8 cellular contexts compared by ENCODE assay signal in the genomic region with DNA sequence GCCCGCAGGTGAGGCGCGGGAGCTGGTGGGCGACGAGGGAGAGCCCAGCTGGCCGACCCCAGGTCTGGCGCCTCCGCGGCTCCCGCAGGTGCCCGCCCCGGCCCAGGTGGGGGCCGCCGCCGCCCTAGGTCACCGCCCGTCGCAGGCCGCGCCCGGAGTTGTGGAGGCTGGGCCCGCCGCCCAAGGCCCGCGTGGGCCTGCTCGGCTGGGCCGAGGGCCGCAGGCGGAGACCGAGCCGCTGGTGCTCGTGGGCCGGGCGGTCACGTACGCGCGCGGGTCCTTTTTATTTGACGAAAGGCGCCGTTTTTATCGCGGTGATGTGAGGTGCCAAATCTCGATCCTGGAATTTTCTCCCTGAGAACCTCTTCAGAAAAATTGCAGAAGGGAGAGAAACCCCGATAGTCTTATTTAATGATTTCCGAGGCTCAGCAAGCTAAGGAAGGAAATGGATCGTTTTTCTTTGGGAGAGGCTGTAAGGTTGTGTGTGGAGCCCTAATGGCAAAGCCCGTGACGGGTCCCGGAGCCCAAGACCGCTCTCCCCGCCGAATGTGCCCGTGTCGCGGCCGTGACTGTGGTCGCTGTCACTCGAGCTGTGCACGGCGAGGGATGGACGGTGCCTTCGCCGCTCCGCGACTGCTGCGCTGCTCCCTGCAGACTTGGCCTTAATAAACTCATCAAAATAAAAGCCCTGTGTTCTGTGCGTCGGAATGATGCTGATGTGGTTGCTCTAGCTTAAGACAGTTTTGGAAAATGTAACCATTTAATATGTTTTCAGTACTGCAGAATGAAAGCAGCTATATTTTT. TPM values are rescaled to one million over a fixed set of nuclear protein-coding genes. Genes with fewer than 3 reads are reported as not detected.
DNase-seq lines count a peak whose midpoint lies in the region; ATAC-seq and TF ChIP-seq lines count a peak whose summit lies in the region.

No MANE protein-coding gene starts in this region.

- H3K9ac ChIP-seq in neuronal stem cell (ENCODE audit: low read depth, low read length, poor library complexity) = peak overlapping the region; percentile 97

- H2AK5ac ChIP-seq in neuronal stem cell (ENCODE audit: low read depth, low read length) = no peak overlapping the region

- peak overlapping the region; percentile 93 for H2AFZ ChIP-seq in neuronal stem cell (ENCODE audit: low read length)

- ATAC-seq in GM19023 (IDR thresholded peaks at IDR 0.05; ENCODE audit: unreplicated experiment) (peak; percentile 58), HG03175 (IDR thresholded peaks at IDR 0.05; ENCODE audit: unreplicated experiment) (peak; percentile 42)
- peak; percentile 32 to 58 for ATAC-seq in activated naive CD4-positive, alpha-beta T cell treated with anti-CD3 and anti-CD28 coated beads, Interleukin-2, amount 50 U/mL, for 72 hours

- peak overlapping the region; percentile 78 for H3K4me2 ChIP-seq in neuronal stem cell (ENCODE audit: insufficient read depth, low read length, poor library complexity, severe bottlenecking)

- H4K8ac ChIP-seq in neuronal stem cell (ENCODE audit: low read depth, low read length) = no peak overlapping the region

- H3K27me3 Mint-ChIP-seq in type B pancreatic cell = no peaks in the 10 kb centered on the region

- no peak overlapping the region for H3K14ac ChIP-seq in neuronal stem cell (ENCODE audit: low read length)

- TF ChIP-seq CTCF in type B pancreatic cell (conservative IDR thresholded peaks at IDR 0.05) = no peak

- peak overlapping the region; percentile 67 for H2BK120ac ChIP-seq in neuronal stem cell (ENCODE audit: low read depth, low read length)

- peaks cover 21% of the 10 kb centered on the region for H3K4me1 Mint-ChIP-seq in type B pancreatic cell (ENCODE audit: unreplicated experiment)

- WGBS in neuronal stem cell (ENCODE audit: extremely low coverage in 2 of 2, insufficient read length in 2 of 2, insufficient replicate concordance in 1 of 2), 2 donors = no CpG with 5 or more reads among the region's 70 CpGs

- DNase-seq in Ammon's horn (ENCODE audit: low spot score) (peak; percentile 81), SJCRH30 (peak; percentile 35 to 55), globus pallidus (ENCODE audit: low spot score) (peak; percentile 76), neuronal stem cell (ENCODE audit: low spot score) (peak; percentile 18), type B pancreatic cell (ENCODE audit: extremely low spot score, unreplicated experiment) (no peak)
- DNase-seq in activated naive CD4-positive, alpha-beta T cell treated with anti-CD3 and anti-CD28 coated beads, Interleukin-2, amount 50 U/mL, for 72 hours (ENCODE audit: low spot score in 2 of 2) = peak; percentile 29 to 62

- H4K91ac ChIP-seq in neuronal stem cell (ENCODE audit: low read depth, low read length, poor library complexity) = no peak overlapping the region

- H3K36me3 Mint-ChIP-seq in activated naive CD4-positive, alpha-beta T cell treated with anti-CD3 and anti-CD28 coated beads, Interleukin-2, amount 50 U/mL, for 72 hours = peaks cover 0 to 8% of the 10 kb centered on the region in 2 donors
- H3K36me3 Mint-ChIP-seq in type B pancreatic cell = peaks cover 3% of the 10 kb centered on the region

- H2BK12ac ChIP-seq in neuronal stem cell (ENCODE audit: low read length) = no peak overlapping the region

- peak overlapping the region; percentile 90 for H2BK15ac ChIP-seq in neuronal stem cell (ENCODE audit: low read length)

- H3K36me3 ChIP-seq in SJCRH30 (no peaks in the 10 kb centered on the region), neuronal stem cell (replicated peaks in 1 of 2; ENCODE audit: control insufficient read depth in 2 of 2, insufficient read depth in 2 of 2, low read length in 2 of 2) (no peaks in the 10 kb centered on the region)

- no peaks in the 10 kb centered on the region for H3K9me3 ChIP-seq in SJCRH30 (replicated peaks)
- no peaks in the 10 kb centered on the region for H3K9me3 ChIP-seq in neuronal stem cell (replicated peaks in 1 of 2; ENCODE audit: control insufficient read depth in 2 of 2, insufficient read depth in 1 of 2, low read depth in 1 of 2, low read length in 2 of 2)

- H3K9me3 Mint-ChIP-seq in activated naive CD4-positive, alpha-beta T cell treated with anti-CD3 and anti-CD28 coated beads, Interleukin-2, amount 50 U/mL, for 72 hours = no peaks in the 10 kb centered on the region
- no peaks in the 10 kb centered on the region for H3K9me3 Mint-ChIP-seq in type B pancreatic cell

- H3K23ac ChIP-seq in neuronal stem cell (ENCODE audit: low read depth, low read length, poor library complexity) = peak overlapping the region; percentile 98

- H2BK5ac ChIP-seq in neuronal stem cell (ENCODE audit: low read length) = peak overlapping the region; percentile 16

- peak overlapping the region; percentile 99 for H3K18ac ChIP-seq in neuronal stem cell (ENCODE audit: low read length)

- peak overlapping the region; percentile 83 for H3K4me3 ChIP-seq in SJCRH30
- H3K4me3 ChIP-seq in neuronal stem cell (ENCODE audit: low read length in 2 of 2) = peak overlapping the region; percentile 81 to 95

- H3K27ac ChIP-seq in SJCRH30 (peak overlapping the region; percentile 77), neuronal stem cell (replicated peaks; ENCODE audit: low read length) (peak overlapping the region; percentile 53)

- H3K4ac ChIP-seq in neuronal stem cell (ENCODE audit: low read length) = no peak overlapping the region

- peaks cover 12% of the 10 kb centered on the region for H3K4me1 ChIP-seq in SJCRH30
- H3K4me1 ChIP-seq in neuronal stem cell (ENCODE audit: control insufficient read depth in 2 of 2, insufficient read depth in 1 of 2, low read depth in 1 of 2, low read length in 2 of 2) = peaks cover 0 to 3% of the 10 kb centered on the region in 2 donors

- peak overlapping the region; percentile 96 for H3K4me3 Mint-ChIP-seq in type B pancreatic cell

- H3K27me3 ChIP-seq in SJCRH30 (no peaks in the 10 kb centered on the region), neuronal stem cell (ENCODE audit: control insufficient read depth in 3 of 3, insufficient read depth in 3 of 3, low read depth in 1 of 3, low read length in 3 of 3) (peaks cover 0 to 7% (median 4%) of the 10 kb centered on the region in 3 experiments)

- peak overlapping the region; percentile 79 to 92 for H3K27ac Mint-ChIP-seq in activated naive CD4-positive, alpha-beta T cell treated with anti-CD3 and anti-CD28 coated beads, Interleukin-2, amount 50 U/mL, for 72 hours
- H3K27ac Mint-ChIP-seq in type B pancreatic cell = peak overlapping the region; percentile 89

- H3K79me1 ChIP-seq in neuronal stem cell (ENCODE audit: low read depth, low read length) = no peaks in the 10 kb centered on the region

RNA-seq across cellular contexts. Expression of a gene that starts 0.6 kb away (rescaled TPM):
- total RNA-seq in SJCRH30 (2014; rRNA removed; shearing (Covaris generic)) = 58.0 and 68.7 TPM in 2 replicates
- 10 to 100 TPM; 28.0 to 38.4 TPM for total RNA-seq in activated naive CD4-positive, alpha-beta T cell treated with anti-CD3 and anti-CD28 coated beads, Interleukin-2, amount 50 U/mL, for 72 hours
- 17.7 TPM for polyA plus RNA-seq in neuronal stem cell (2013, experiment 1 of 2)
- polyA plus RNA-seq in neuronal stem cell (2013, experiment 2 of 2) = 17.5 TPM
- 34.2 and 39.4 TPM in 2 replicates for total RNA-seq in type B pancreatic cell (ENCODE audit: low replicate concordance)

RNA-seq across cellular contexts. Expression of a gene that starts 28.4 kb away (rescaled TPM):
- 1.5 and 1.7 TPM in 2 replicates for total RNA-seq in SJCRH30 (2014; rRNA removed; shearing (Covaris generic))
- 1 to 10 TPM; 1.3 to 1.5 TPM for total RNA-seq in activated naive CD4-positive, alpha-beta T cell treated with anti-CD3 and anti-CD28 coated beads, Interleukin-2, amount 50 U/mL, for 72 hours
- 6.1 TPM for polyA plus RNA-seq in neuronal stem cell (2013, experiment 1 of 2)
- polyA plus RNA-seq in neuronal stem cell (2013, experiment 2 of 2) = 5.7 TPM
- 0.40 and 1.7 TPM in 2 replicates for total RNA-seq in type B pancreatic cell (ENCODE audit: low replicate concordance)
